8 cellular contexts compared by ENCODE assay signal in the genomic region with DNA sequence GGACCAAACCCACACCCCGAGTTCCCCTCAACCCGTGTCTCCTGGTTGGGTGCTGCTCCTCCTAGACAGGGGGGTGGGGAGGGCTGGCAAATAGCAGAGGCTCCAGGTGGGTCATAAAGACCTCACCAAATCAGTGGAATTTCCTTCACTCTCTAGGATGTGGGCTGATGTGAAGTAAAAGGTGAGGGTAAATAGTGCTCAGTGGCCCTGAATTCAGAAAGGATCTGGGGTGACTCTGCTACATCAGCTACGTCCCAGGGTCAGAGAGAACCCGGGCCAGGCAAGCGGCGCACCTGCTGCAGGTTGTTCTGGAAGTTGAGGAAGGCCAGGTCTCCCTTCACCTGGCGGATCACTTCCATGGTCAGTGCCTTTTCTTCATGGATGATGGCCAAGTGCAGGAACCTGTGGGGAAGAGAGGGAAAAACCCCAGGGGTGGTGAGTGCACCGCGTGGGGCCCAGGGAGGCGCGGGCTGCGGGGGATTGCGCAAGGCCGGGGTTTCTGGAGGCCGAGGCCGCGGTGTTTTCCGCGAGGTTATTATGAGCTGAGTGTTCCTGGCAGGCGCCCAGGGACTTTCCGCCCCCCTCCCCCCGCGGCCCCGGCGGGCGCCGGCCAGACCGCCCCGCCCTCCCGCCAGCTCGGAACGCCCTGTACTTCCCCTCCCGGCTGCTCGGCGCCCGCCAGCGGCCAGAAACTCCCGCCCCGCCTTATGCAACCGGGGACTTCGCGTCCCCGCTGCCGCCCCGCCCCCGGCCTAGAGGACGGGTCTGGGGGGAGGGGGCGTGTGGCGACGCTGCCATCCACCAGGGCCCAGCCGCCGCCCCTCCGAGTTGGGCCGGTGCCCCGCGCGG.
A peak's percentile ranks its signal among the peaks of the same experiment; 100 is the strongest.
DNase-seq lines count a peak whose midpoint lies in the region; ATAC-seq and TF ChIP-seq lines count a peak whose summit lies in the region.

No MANE protein-coding gene starts in this region.

- TF ChIP-seq CTCF in astrocyte of the cerebellum (IDR thresholded peaks at IDR 0.05; ENCODE audit: low read depth, low read length, missing control alignments), result no peak
- no peak for TF ChIP-seq CTCF in retinal pigment epithelial cell (conservative IDR thresholded peaks at IDR 0.05; ENCODE audit: low read depth, low read length)

- ATAC-seq in GM18520 (IDR thresholded peaks at IDR 0.05; ENCODE audit: unreplicated experiment) (peak; percentile 35), HG03039 (IDR thresholded peaks at IDR 0.05; ENCODE audit: unreplicated experiment) (peak; percentile 43)

- in situ Hi-C loops in astrocyte of the cerebellum (cut with HindIII; ENCODE audit: low sequenced_read_pairs), result loop anchor here (25.0 kb wide), 1 partner anchor 166 kb away; no protein-coding TSS in a partner anchor

- H3K4me3 ChIP-seq in astrocyte of the cerebellum (ENCODE audit: low read depth, low read length), result peak overlapping the region; percentile 70
- H3K4me3 ChIP-seq in retinal pigment epithelial cell (ENCODE audit: low read length), result peak overlapping the region; percentile 81

- DNase-seq in NCI-H2081 (lab: John Stamatoyannopoulos, UW) (peak; percentile 91 to 92), T1000 (lab: John Stamatoyannopoulos, UW) (peak; percentile 87), astrocyte of the cerebellum (ENCODE audit: low read depth) (peak; percentile 82), hippocampal formation (lab: John Stamatoyannopoulos, UW) (peak; percentile 89 to 93), retinal pigment epithelial cell (ENCODE audit: low read depth) (peak; percentile 67), cortex of kidney (lab: John Stamatoyannopoulos, UW) (no peak)
